18 cellular contexts compared by ENCODE assay signal in genomic region chr9:95073918-95074317, GRCh38.
A peak's percentile ranks its signal among the peaks of the same experiment; 100 is the strongest.
DNase-seq lines count a peak whose midpoint lies in the region; ATAC-seq, FAIRE-seq and TF ChIP-seq lines count a peak whose summit lies in the region.
"Had no signal": no experiment of that assay in that cellular context is flagged by ENCODE, and none has a peak within 500 bp of the region (broad histone marks: within the 10 kb centered on the region; RNA-seq: fewer than 3 reads in every experiment).

No MANE protein-coding gene starts in this region.

- H3K9ac ChIP-seq in smooth muscle cell (ENCODE audit: low read depth), result no peak overlapping the region
- H3K9ac ChIP-seq: BLaER1 had no signal

- H3K79me2 ChIP-seq in smooth muscle cell (ENCODE audit: low read depth), result peaks cover 100% of the 10 kb centered on the region

- no peak for FAIRE-seq in urothelium cell line (lab: Jason Lieb, UNC)
- FAIRE-seq: D721Med had no signal

- peaks cover 52 to 100% (median 98%) of the 10 kb centered on the region in 9 donors for H3K4me1 ChIP-seq in heart right ventricle
- peaks cover 22% of the 10 kb centered on the region for H3K4me1 ChIP-seq in smooth muscle cell (ENCODE audit: low read depth)

- peak; percentile 3 for ATAC-seq in left ventricle myocardium superior
- no peak for ATAC-seq in heart right ventricle
- peak; percentile 4 for ATAC-seq in left lobe of liver
- no peak for ATAC-seq in GM19035 (IDR thresholded peaks at IDR 0.05; ENCODE audit: unreplicated experiment)
- no peak for ATAC-seq in HG02678 (IDR thresholded peaks at IDR 0.05; ENCODE audit: unreplicated experiment)
- ATAC-seq: activated naive CD4-positive, alpha-beta T cell treated with anti-CD3 and anti-CD28 coated beads, Interleukin-2, amount 50 U/mL, for 72 hours; naive thymus-derived CD4-positive, alpha-beta T cell; stimulated activated memory B cell treated with anti-CD40 and anti-IgM and Interleukin-4, amounts not matched to agents 10 μg/mL and 1 μg/mL and 100 μg/mL, for 72 hours had no signal

- H3K27me3 ChIP-seq in heart right ventricle (no peaks in the 10 kb centered on the region), smooth muscle cell (ENCODE audit: low read depth) (no peaks in the 10 kb centered on the region)
- H3K27me3 ChIP-seq: BLaER1, ovary had no signal

- H3K27ac ChIP-seq in heart right ventricle, result peak overlapping the region in 4 of 10 donors; percentile 20 to 51 (median 32)
- peak overlapping the region; percentile 3 for H3K27ac ChIP-seq in smooth muscle cell (ENCODE audit: low read depth)
- H3K27ac ChIP-seq: BLaER1, ovary had no signal

- H2AFZ ChIP-seq in smooth muscle cell (ENCODE audit: low read depth), result no peak overlapping the region

- intact Hi-C loops in left ventricle myocardium superior (cut with micrococcal nuclease) (no loop called here), heart right ventricle (cut with DNase I) (loop anchor here in 1 of 10 donors (10.0 kb wide), 1 partner anchor 289 kb away; no protein-coding TSS in a partner anchor)

- H3K4me3 ChIP-seq in heart right ventricle (no peak overlapping the region), smooth muscle cell (no peak overlapping the region)
- H3K4me3 ChIP-seq: BLaER1, ovary had no signal

- no peak overlapping the region for H3K4me2 ChIP-seq in smooth muscle cell
- H3K4me2 ChIP-seq: BLaER1 had no signal

- WGBS in heart right ventricle, 2 donors, result 55 to 76% methylated on average over 5 of the region's 5 CpGs
- WGBS in smooth muscle cell (ENCODE audit: low lambda C conversion rate), result 98% methylated on average over 5 of the region's 5 CpGs

- peaks cover 16% of the 10 kb centered on the region for H3F3A ChIP-seq in smooth muscle cell (ENCODE audit: low read depth)

- H3K36me3 ChIP-seq in heart right ventricle (peaks cover 0 to 86% (median 12%) of the 10 kb centered on the region in 9 donors), smooth muscle cell (ENCODE audit: low read depth) (peaks cover 4% of the 10 kb centered on the region)
- H3K36me3 ChIP-seq: ovary had no signal

- peak; percentile 23 for DNase-seq in left ventricle myocardium superior
- no peak for DNase-seq in heart right ventricle
- peak; percentile 41 for DNase-seq in left lobe of liver (ENCODE audit: low spot score)
- no peak for DNase-seq in smooth muscle cell (lab: John Stamatoyannopoulos, UW; ENCODE audit: unreplicated experiment)
- no peak for DNase-seq in activated CD4-positive, alpha-beta T cell treated with anti-CD3 and anti-CD28 coated beads for 1 hour
- DNase-seq in urothelium cell line (ENCODE audit: low spot score), result no peak
- DNase-seq: foreskin fibroblast; hippocampal formation; ovary; stimulated activated CD4-positive, alpha-beta T cell treated with anti-CD3 and anti-CD28 coated beads, Interleukin-1b, Interleukin-23, amount 100 ng/mL, for 48 hours; T-helper 9 cell had no signal

- TF ChIP-seq CTCF in heart right ventricle (IDR thresholded peaks at IDR 0.05) (no peak), smooth muscle cell (IDR thresholded peaks at IDR 0.05; ENCODE audit: borderline replicate concordance, insufficient read depth, poor library complexity, severe bottlenecking) (no peak)

- H3K9me3 ChIP-seq in heart right ventricle, result no peaks in the 10 kb centered on the region
- H3K9me3 ChIP-seq in smooth muscle cell (replicated peaks; ENCODE audit: low read depth), result no peaks in the 10 kb centered on the region
- H3K9me3 ChIP-seq: BLaER1, ovary had no signal

- peaks cover 100% of the 10 kb centered on the region for H4K20me1 ChIP-seq in smooth muscle cell (ENCODE audit: low read depth)

Comparison
In these comparisons a context has a peak if more than half of its experiments do, and no peak if none do; other contexts are left out.
1. ATAC-seq: peak in left ventricle myocardium superior (single experiment) and left lobe of liver (single experiment); none in heart right ventricle (0 of 8), GM19035 (single experiment) and HG02678 (single experiment).
2. DNase-seq: peak in left ventricle myocardium superior (single experiment) and left lobe of liver (single experiment); none in heart right ventricle (0 of 2), smooth muscle cell (single experiment), activated CD4-positive, alpha-beta T cell treated with anti-CD3 and anti-CD28 coated beads for 1 hour (single experiment) and urothelium cell line (single experiment).